Comparison of ENCODE assay signal across 8 cellular contexts in the genomic region with DNA sequence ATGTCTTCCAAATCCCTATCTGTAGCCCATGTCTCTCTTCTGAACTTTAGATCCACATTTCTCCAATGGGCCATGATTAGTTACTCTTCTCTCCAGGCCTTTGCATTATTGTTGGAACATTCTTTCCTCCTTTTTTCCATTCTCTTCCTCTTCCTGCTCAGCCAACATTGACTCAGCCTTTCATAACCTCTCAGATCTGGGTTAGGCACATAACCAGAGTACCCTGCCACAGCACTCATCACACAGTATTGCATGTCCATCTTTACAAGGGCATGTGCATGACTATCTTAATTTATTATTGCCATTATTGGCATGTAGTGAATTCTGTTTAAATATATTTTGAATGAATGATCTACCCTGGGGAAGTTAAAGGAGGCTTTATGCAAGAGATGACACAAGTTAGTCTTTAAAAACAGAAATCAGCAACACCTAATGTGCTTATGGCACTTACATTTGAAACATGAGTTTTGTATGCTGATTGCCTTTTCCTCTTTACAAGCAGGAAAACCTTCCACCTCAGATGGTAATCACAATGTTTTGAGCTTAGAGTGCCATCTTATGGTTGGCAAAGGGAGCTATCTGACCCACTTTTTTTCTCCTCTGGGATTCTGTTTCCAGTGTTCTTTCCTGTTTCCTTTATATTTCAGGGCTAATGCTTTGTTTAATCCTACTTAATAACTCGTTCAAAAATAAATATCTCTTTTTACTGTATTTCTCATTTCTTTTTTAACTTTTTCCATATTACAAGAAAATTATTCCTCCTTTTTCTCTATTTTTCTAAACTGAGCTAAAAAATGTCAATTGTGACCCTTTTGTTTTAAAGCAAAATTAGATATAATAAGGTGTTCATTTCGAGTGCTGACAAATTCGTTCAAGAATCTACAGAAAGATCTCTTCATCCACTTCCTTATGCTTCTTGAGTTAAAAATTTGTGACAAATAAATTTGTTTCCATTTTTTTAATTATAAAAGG.
A peak's percentile ranks its signal among the peaks of the same experiment; 100 is the strongest.
DNase-seq lines count a peak whose midpoint lies in the region; ATAC-seq, FAIRE-seq and TF ChIP-seq lines count a peak whose summit lies in the region.

No MANE protein-coding gene starts in this region.

- ATAC-seq in A549 (peak; percentile 83 to 84), GM19324 (IDR thresholded peaks at IDR 0.05; ENCODE audit: low FRiP score, unreplicated experiment) (no peak), GM18907 (IDR thresholded peaks at IDR 0.05; ENCODE audit: unreplicated experiment) (no peak), GM18868 (IDR thresholded peaks at IDR 0.05; ENCODE audit: unreplicated experiment) (no peak)

- peak; percentile 62 to 66 for TF ChIP-seq RAD21 in A549 (conservative IDR thresholded peaks at IDR 0.05 in 1 of 2, IDR thresholded peaks at IDR 0.05 in 1 of 2)

- POLR2A ChIA-PET in A549 (lab: Yijun Ruan, JAX) = interaction anchor here (0.9 kb wide), 1 partner anchor 228 kb away, joined by 3 read pairs; the partner anchor contains the start of gene CHD9

- CTCF ChIA-PET in A549 (lab: Yijun Ruan, JAX) = interaction anchor here (0.9 to 3.0 kb wide), 13 partner anchors 9 to 228 kb away, joined by 3 to 10 read pairs (median 4); partner anchors contain the start of gene CHD9

- no peaks in the 10 kb centered on the region for H3K4me1 ChIP-seq in A549

- TF ChIP-seq CTCF in A549 (IDR thresholded peaks at IDR 0.05) = peak; percentile 68
- peak; percentile 27; the same call in 1 of the 2 replicates for TF ChIP-seq CTCF in GM12874 (IDR thresholded peaks at IDR 0.05; ENCODE audit: insufficient read depth, low read depth, low read length)

- TF ChIP-seq EP300 in A549 (IDR thresholded peaks at IDR 0.05) = no peak

- no peak overlapping the region for H3K4me2 ChIP-seq in A549

- H3K27ac ChIP-seq in A549 = no peak overlapping the region

- no peak for TF ChIP-seq POLR2A in A549 (IDR thresholded peaks at IDR 0.05; ENCODE audit: low read length)

- H3K4me3 ChIP-seq in A549 = no peak overlapping the region

- FAIRE-seq in A549 (lab: Jason Lieb, UNC) = peak; percentile 97

- peak; percentile 58 to 65 for DNase-seq in A549 (ENCODE audit: low read depth in 1 of 2, low spot score in 1 of 2)
- DNase-seq in NCI-H345 treated with DMSO at 0.1 percent for 48 hours (lab: John Stamatoyannopoulos, UW; ENCODE audit: unreplicated experiment) = peak; percentile 2
- DNase-seq in cerebellar cortex (ENCODE audit: low spot score) = peak; percentile 81
- DNase-seq in medulla oblongata (ENCODE audit: extremely low spot score) = peak; percentile 73

- H3K9me3 ChIP-seq in A549 = 0 out of 3 replicates have a peak, but pooled peaks cover under 1% of the 10 kb centered on the region

- WGBS in A549 (ENCODE audit: missing lambda C conversion rate) = 1% methylated on average over 3 of the region's 3 CpGs

TF ChIP-seq in A549, 52 proteins besides CTCF, POLR2A, EP300 and RAD21:
- TF ChIP-seq EHF (CRISPR knock-in tag; IDR thresholded peaks at IDR 0.05) (no peak), SMC3 (IDR thresholded peaks at IDR 0.05) (peak; percentile 48; the same call in 1 of the 3 replicates)

Comparison
In these comparisons a context has a peak if more than half of its experiments do, and no peak if none do; other contexts are left out.
1. ATAC-seq: peak in A549 (2 of 2); none in GM19324 (single experiment), GM18907 (single experiment) and GM18868 (single experiment).
2. DNase-seq: peak in every context shown above with its lines; median percentile 81 in cerebellar cortex; 73 in medulla oblongata; 62 in A549; 2 in NCI-H345 treated with DMSO at 0.1 percent for 48 hours.